8 cellular contexts compared by ENCODE assay signal in genomic region chr16:70267516-70267915, GRCh38. TPM values are rescaled to one million over a fixed set of nuclear protein-coding genes. Genes with fewer than 3 reads are reported as not detected.
DNase-seq lines count a peak whose midpoint lies in the region; ATAC-seq and TF ChIP-seq lines count a peak whose summit lies in the region.

No MANE protein-coding gene starts in this region.

- no peaks in the 10 kb centered on the region for H3K27me3 Mint-ChIP-seq in activated CD8-positive, alpha-beta T cell treated with anti-CD3 and anti-CD28 coated beads for 36 hours

- CTCF ChIA-PET in activated CD8-positive, alpha-beta T cell treated with anti-CD3 and anti-CD28 coated beads for 36 hours (lab: Charles Lee): interaction anchor here (0.6 to 3.0 kb wide), 18 partner anchors 7 to 312 kb away, joined by 3 to 52 read pairs (median 4); partner anchors contain the start of genes AARS1 and EXOSC6

- no peaks in the 10 kb centered on the region for H3K9me3 ChIP-seq in Karpas-422 (ENCODE audit: low read length)

- no peak overlapping the region for H2AFZ ChIP-seq in Karpas-422 (ENCODE audit: low read length)

- no peaks in the 10 kb centered on the region for H3K27me3 ChIP-seq in Karpas-422 (ENCODE audit: low read length)

- no peaks in the 10 kb centered on the region for H3K4me1 ChIP-seq in Karpas-422 (ENCODE audit: low read length)

- H3K4me2 ChIP-seq in Karpas-422 (ENCODE audit: low read depth, low read length, poor library complexity, severe bottlenecking): no peak overlapping the region

- H3K4me3 ChIP-seq in Karpas-422 (ENCODE audit: low read length): no peak overlapping the region

- H3K36me3 Mint-ChIP-seq in activated CD8-positive, alpha-beta T cell treated with anti-CD3 and anti-CD28 coated beads for 36 hours (ENCODE audit: low read depth): peaks cover 64% of the 10 kb centered on the region

- no peaks in the 10 kb centered on the region for H4K20me1 ChIP-seq in Karpas-422 (ENCODE audit: insufficient read depth, low read depth, low read length)

- POLR2A ChIA-PET in activated CD8-positive, alpha-beta T cell treated with anti-CD3 and anti-CD28 coated beads for 36 hours (lab: Charles Lee): interaction anchor here (0.8 to 1.6 kb wide), 4 partner anchors 13 to 272 kb away, joined by 3 to 4 read pairs (median 3); partner anchors contain the start of genes AARS1 and EXOSC6

- no peak overlapping the region for H3K27ac Mint-ChIP-seq in activated CD8-positive, alpha-beta T cell treated with anti-CD3 and anti-CD28 coated beads for 36 hours

- ATAC-seq in activated CD8-positive, alpha-beta T cell treated with anti-CD3 and anti-CD28 coated beads for 36 hours: peak; percentile 58
- ATAC-seq in GM19035 (IDR thresholded peaks at IDR 0.05; ENCODE audit: unreplicated experiment) (no peak), GM19463 (IDR thresholded peaks at IDR 0.05; ENCODE audit: unreplicated experiment) (no peak)

- intact Hi-C loops in activated CD8-positive, alpha-beta T cell treated with anti-CD3 and anti-CD28 coated beads for 36 hours (cut with micrococcal nuclease): no loop called here

- H3K79me2 ChIP-seq in Karpas-422 (ENCODE audit: low read length): no peaks in the 10 kb centered on the region

- no peaks in the 10 kb centered on the region for H3K9me3 Mint-ChIP-seq in activated CD8-positive, alpha-beta T cell treated with anti-CD3 and anti-CD28 coated beads for 36 hours

- peaks cover 47% of the 10 kb centered on the region for H3K36me3 ChIP-seq in Karpas-422 (ENCODE audit: insufficient read depth, low read length)

- H3K4me1 Mint-ChIP-seq in activated CD8-positive, alpha-beta T cell treated with anti-CD3 and anti-CD28 coated beads for 36 hours (ENCODE audit: low read depth): no peaks in the 10 kb centered on the region

- peak; percentile 22 for DNase-seq in activated naive CD4-positive, alpha-beta T cell treated with Interleukin-2 at 50 U/mL for 16 hours
- no peak for DNase-seq in activated naive CD4-positive, alpha-beta T cell (lab: John Stamatoyannopoulos, UW)
- peak; percentile 58 for DNase-seq in Karpas-422
- no peak for DNase-seq in activated CD8-positive, alpha-beta T cell treated with anti-CD3 and anti-CD28 coated beads for 36 hours
- peak; percentile 61 for DNase-seq in iris pigment epithelial cell (ENCODE audit: low read depth)
- no peak for DNase-seq in NCI-H1105 (lab: John Stamatoyannopoulos, UW)

- H3K9ac ChIP-seq in Karpas-422 (ENCODE audit: low read length): no peak overlapping the region

- H3K4me3 Mint-ChIP-seq in activated CD8-positive, alpha-beta T cell treated with anti-CD3 and anti-CD28 coated beads for 36 hours: no peak overlapping the region

- no peaks in the 10 kb centered on the region for H3K9me2 ChIP-seq in Karpas-422 (replicated peaks; ENCODE audit: insufficient read depth, low read length)

- peak; percentile 68 for TF ChIP-seq CTCF in activated CD8-positive, alpha-beta T cell treated with anti-CD3 and anti-CD28 coated beads for 36 hours (IDR thresholded peaks at IDR 0.05)

- no peak overlapping the region for H3K27ac ChIP-seq in Karpas-422 (ENCODE audit: low read length)

RNA-seq across cellular contexts. Expression of gene EXOSC6, which starts 15.8 kb away (rescaled TPM):
- 29.0 and 31.5 TPM in 2 replicates for total RNA-seq in Karpas-422 (2014; rRNA removed; shearing (Covaris generic); ENCODE audit: low replicate concordance)
- total RNA-seq in activated CD8-positive, alpha-beta T cell treated with anti-CD3 and anti-CD28 coated beads for 36 hours: 10 to 100 TPM; 23.6 to 25.0 TPM

RNA-seq across cellular contexts. Expression of gene AARS1, which starts 21.8 kb away (rescaled TPM):
- 118 and 230 TPM in 2 replicates for total RNA-seq in Karpas-422 (2014; rRNA removed; shearing (Covaris generic); ENCODE audit: low replicate concordance)
- total RNA-seq in activated CD8-positive, alpha-beta T cell treated with anti-CD3 and anti-CD28 coated beads for 36 hours: 100 to 1,000 TPM; 160 to 162 TPM

RNA-seq across cellular contexts. Expression of gene DDX19B, which starts 31.5 kb away (rescaled TPM):
- 63.7 and 73.9 TPM in 2 replicates for total RNA-seq in Karpas-422 (2014; rRNA removed; shearing (Covaris generic); ENCODE audit: low replicate concordance)
- 10 to 100 TPM; 34.8 to 42.2 TPM for total RNA-seq in activated CD8-positive, alpha-beta T cell treated with anti-CD3 and anti-CD28 coated beads for 36 hours

Comparison
In these comparisons a context has a peak if more than half of its experiments do, and no peak if none do; other contexts are left out.
1. DNase-seq: peak in activated naive CD4-positive, alpha-beta T cell treated with Interleukin-2 at 50 U/mL for 16 hours (single experiment), Karpas-422 (single experiment) and iris pigment epithelial cell (single experiment); none in activated naive CD4-positive, alpha-beta T cell (0 of 4), activated CD8-positive, alpha-beta T cell treated with anti-CD3 and anti-CD28 coated beads for 36 hours (single experiment) and NCI-H1105 (single experiment).